Comparison of ENCODE assay signal across 1 cellular context in the genomic region with DNA sequence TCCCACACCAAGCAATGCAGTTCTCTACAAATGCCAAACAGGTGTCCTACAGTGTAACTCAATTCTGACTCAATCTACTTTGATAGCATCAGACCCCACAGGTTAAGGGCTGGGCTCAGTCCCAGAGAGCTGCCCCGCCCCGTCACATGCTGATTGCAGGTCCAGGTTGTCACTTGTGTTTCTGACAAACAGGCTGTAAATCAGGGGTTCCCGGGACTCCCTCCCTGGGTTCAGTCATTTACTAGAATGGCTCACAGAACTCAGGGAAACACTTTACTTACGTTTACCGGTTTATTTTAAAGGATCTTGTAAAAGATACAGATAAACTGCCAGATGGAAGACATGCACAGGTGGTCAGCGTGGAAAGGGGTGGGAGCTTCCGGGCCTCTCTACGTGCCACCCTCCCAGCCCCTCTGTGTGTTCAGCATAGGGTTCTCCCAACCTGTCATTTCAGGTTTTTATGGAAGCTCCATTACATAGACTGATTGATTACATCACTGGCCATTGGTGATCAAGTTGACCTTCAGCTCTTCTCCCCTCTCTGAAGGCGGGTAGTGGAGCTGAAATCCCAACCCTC.
TF ChIP-seq lines count a peak whose summit lies in the region.

No MANE protein-coding gene starts in this region.

TF ChIP-seq in HepG2, 621 proteins besides CTCF, POLR2A, EP300 and RAD21 (continued from another document):
- no peak for TF ChIP-seq ZNF737 (CRISPR knock-in tag; IDR thresholded peaks at IDR 0.05; ENCODE audit: borderline replicate concordance)
- TF ChIP-seq, protein P1, sequence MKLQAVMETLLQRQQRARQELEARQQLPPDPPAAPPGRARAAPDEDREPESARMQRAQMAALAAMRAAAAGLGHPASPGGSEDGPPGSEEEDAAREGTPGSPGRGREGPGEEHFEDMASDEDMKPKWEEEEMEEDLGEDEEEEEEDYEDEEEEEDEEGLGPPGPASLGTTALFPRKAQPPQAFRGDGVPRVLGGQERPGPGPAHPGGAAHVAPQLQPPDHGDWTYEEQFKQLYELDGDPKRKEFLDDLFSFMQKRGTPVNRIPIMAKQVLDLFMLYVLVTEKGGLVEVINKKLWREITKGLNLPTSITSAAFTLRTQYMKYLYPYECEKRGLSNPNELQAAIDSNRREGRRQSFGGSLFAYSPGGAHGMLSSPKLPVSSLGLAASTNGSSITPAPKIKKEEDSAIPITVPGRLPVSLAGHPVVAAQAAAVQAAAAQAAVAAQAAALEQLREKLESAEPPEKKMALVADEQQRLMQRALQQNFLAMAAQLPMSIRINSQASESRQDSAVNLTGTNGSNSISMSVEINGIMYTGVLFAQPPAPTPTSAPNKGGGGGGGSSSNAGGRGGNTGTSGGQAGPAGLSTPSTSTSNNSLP (IDR thresholded peaks at IDR 0.05; ENCODE audit: low read depth, low read length) = no peak
- TF ChIP-seq ZNF225 (CRISPR knock-in tag; IDR thresholded peaks at IDR 0.05) = no peak
- TF ChIP-seq, protein P2, sequence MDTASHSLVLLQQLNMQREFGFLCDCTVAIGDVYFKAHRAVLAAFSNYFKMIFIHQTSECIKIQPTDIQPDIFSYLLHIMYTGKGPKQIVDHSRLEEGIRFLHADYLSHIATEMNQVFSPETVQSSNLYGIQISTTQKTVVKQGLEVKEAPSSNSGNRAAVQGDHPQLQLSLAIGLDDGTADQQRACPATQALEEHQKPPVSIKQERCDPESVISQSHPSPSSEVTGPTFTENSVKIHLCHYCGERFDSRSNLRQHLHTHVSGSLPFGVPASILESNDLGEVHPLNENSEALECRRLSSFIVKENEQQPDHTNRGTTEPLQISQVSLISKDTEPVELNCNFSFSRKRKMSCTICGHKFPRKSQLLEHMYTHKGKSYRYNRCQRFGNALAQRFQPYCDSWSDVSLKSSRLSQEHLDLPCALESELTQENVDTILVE (CRISPR knock-in tag; IDR thresholded peaks at IDR 0.05) = no peak
- no peak for TF ChIP-seq MIXL1 (CRISPR knock-in tag; IDR thresholded peaks at IDR 0.05)
- TF ChIP-seq, protein P3, sequence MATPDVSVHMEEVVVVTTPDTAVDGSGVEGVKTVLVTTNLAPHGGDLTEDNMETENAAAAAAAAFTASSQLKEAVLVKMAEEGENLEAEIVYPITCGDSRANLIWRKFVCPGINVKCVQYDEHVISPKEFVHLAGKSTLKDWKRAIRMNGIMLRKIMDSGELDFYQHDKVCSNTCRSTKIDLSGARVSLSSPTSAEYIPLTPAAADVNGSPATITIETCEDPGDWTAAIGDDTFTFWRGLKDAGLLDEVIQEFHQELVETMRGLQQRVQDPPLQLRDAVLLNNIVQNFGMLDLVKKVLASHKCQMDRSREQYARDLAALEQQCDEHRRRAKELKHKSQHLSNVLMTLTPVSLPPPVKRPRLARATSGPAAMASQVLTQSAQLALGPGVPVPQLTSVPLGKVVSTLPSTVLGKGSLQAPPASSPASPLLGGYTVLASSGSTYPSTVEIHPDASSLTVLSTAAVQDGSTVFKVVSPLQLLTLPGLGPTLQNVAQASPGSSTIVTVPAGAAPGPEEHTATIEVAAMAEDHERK (CRISPR knock-in tag; IDR thresholded peaks at IDR 0.05; ENCODE audit: low read depth) = no peak
- no peak for TF ChIP-seq REPIN1 (CRISPR knock-in tag; IDR thresholded peaks at IDR 0.05; ENCODE audit: borderline replicate concordance, low read depth)
- no peak for TF ChIP-seq DNMT3B (CRISPR knock-in tag; conservative IDR thresholded peaks at IDR 0.05)
- TF ChIP-seq KLF15 (CRISPR knock-in tag; IDR thresholded peaks at IDR 0.05; ENCODE audit: borderline replicate concordance) = no peak
- TF ChIP-seq ZFP41 (CRISPR knock-in tag; IDR thresholded peaks at IDR 0.05; ENCODE audit: borderline replicate concordance) = no peak
- no peak for TF ChIP-seq KLF13 (CRISPR knock-in tag; IDR thresholded peaks at IDR 0.05)
- no peak for TF ChIP-seq ZNF605 (CRISPR knock-in tag; IDR thresholded peaks at IDR 0.05)
- TF ChIP-seq ZNF232 (CRISPR knock-in tag; IDR thresholded peaks at IDR 0.05; ENCODE audit: borderline replicate concordance) = no peak
- TF ChIP-seq POLR2AphosphoS5 (IDR thresholded peaks at IDR 0.05; ENCODE audit: low read depth, low read length) = no peak
- no peak for TF ChIP-seq CENPT (CRISPR knock-in tag; IDR thresholded peaks at IDR 0.05; ENCODE audit: low read depth)
- TF ChIP-seq, protein P4, sequence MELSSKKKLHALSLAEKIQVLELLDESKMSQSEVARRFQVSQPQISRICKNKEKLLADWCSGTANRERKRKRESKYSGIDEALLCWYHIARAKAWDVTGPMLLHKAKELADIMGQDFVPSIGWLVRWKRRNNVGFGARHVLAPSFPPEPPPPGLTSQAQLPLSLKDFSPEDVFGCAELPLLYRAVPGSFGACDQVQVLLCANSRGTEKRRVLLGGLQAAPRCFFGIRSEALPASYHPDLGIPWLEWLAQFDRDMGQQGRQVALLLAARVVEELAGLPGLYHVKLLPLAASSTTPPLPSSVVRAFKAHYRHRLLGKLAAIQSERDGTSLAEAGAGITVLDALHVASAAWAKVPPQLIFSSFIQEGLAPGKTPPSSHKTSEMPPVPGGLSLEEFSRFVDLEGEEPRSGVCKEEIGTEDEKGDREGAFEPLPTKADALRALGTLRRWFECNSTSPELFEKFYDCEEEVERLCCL (CRISPR knock-in tag; IDR thresholded peaks at IDR 0.05; ENCODE audit: borderline replicate concordance) = no peak
- TF ChIP-seq FOXC1 (CRISPR knock-in tag; IDR thresholded peaks at IDR 0.05; ENCODE audit: borderline replicate concordance) = no peak
- no peak for TF ChIP-seq ZNF296 (CRISPR knock-in tag; conservative IDR thresholded peaks at IDR 0.05)
- no peak for TF ChIP-seq HCFC1 (IDR thresholded peaks at IDR 0.05; ENCODE audit: low read depth, low read length)
